ENCODE assay signal across 32 cellular contexts in genomic region chr6:157855325-157855724, GRCh38.
"Had no signal": no experiment of that assay in that cellular context is flagged by ENCODE, and none has a peak within 500 bp of the region (broad histone marks: within the 10 kb centered on the region; RNA-seq: fewer than 3 reads in every experiment).

No MANE protein-coding gene starts in this region.

- H3K4me2 ChIP-seq: KMS-11 had no signal

- H3K27me3 ChIP-seq: adrenal gland, Peyer's patch, SJCRH30 had no signal

- H3K36me3 ChIP-seq: adrenal gland, Peyer's patch, SJCRH30 had no signal

- H3K9me3 ChIP-seq: Peyer's patch had no signal

- H3K27ac Mint-ChIP-seq: activated CD8-positive, alpha-beta memory T cell treated with anti-CD3 and anti-CD28 coated beads, Interleukin-2, amount 10 ng/mL, durations not matched to agents 7 days and 5 days; activated naive CD8-positive, alpha-beta T cell treated with anti-CD3 and anti-CD28 coated beads, Interleukin-2, amount 10 ng/mL, durations not matched to agents 7 days and 5 days; activated T-cell treated with anti-CD3 and anti-CD28 coated beads, Interleukin-2, amount 50 U/mL, for 24 hours; activated T-helper 1 cell treated with anti-CD3 and anti-CD28 coated beads, Interleukin-12 subunit alpha, Interleukin-12 subunit beta, Interleukin-2, Interleukin-4 antibody, amounts not matched to agents 30 ng/mL and 10 ng/mL and 1 ng/mL, durations not matched to agents 14 hours and 24 hours and 36 hours; IgD-negative memory B cell; T-helper 1 cell treated with Interleukin-12 subunit alpha and Interleukin-12 subunit beta and Interleukin-4 antibody, amounts not matched to agents 30 μg/mL and 1 μg/mL, for 36 hours had no signal

- H3K27ac ChIP-seq: adrenal gland, KMS-11, Peyer's patch, RWPE1, SJCRH30 had no signal

- H3K27me3 Mint-ChIP-seq: activated T-cell treated with anti-CD3 and anti-CD28 coated beads, Interleukin-2, amount 50 U/mL, for 24 hours; IgD-negative memory B cell had no signal

- DNase-seq: activated CD4-positive, alpha-beta T cell treated with anti-CD3 and anti-CD28 coated beads for 48 hours; activated CD4-positive, alpha-beta T cell treated with anti-CD3 and anti-CD28 coated beads, Interleukin-2, amount 50 U/mL, for 4 hours; activated CD4-positive, CD25-positive, alpha-beta regulatory T cell treated with anti-CD3 and anti-CD28 coated beads, Interleukin-2, amount 50 U/mL, for 72 hours; activated CD8-positive, alpha-beta memory T cell treated with anti-CD3 and anti-CD28 coated beads, Interleukin-2, amount 10 ng/mL, durations not matched to agents 7 days and 5 days; activated effector memory CD4-positive, alpha-beta T cell treated with Interleukin-2 at 50 U/mL for 16 hours; activated naive CD4-positive, alpha-beta T cell; activated naive CD8-positive, alpha-beta T cell treated with anti-CD3 and anti-CD28 coated beads, Interleukin-2, amount 10 ng/mL, durations not matched to agents 7 days and 5 days; activated T-cell treated with anti-CD3 and anti-CD28 coated beads, Interleukin-2, amount 50 U/mL, for 24 hours; adrenal gland; anterior cingulate cortex; caudate nucleus; NCI-H1092; NCI-H1417 treated with DMSO at 0.1 percent for 48 hours; NCI-H1694; NCI-H2029; NCI-H345; NCI-H510A; NCI-H526 treated with DMSO at 0.1 percent for 48 hours; NCI-H82; NK-92 treated with Interleukin-12 subunit alpha and Interleukin-12 subunit beta, amount 100 ng/mL, for 24 hours; OCI-M1; Peyer's patch; Right ventricle myocardium superior; SJCRH30; SW 1271; T1000 had no signal

- H3K9ac ChIP-seq: KMS-11 had no signal

- H3K4me3 ChIP-seq: adrenal gland, Peyer's patch, SJCRH30 had no signal

- H3K4me3 Mint-ChIP-seq: activated CD8-positive, alpha-beta memory T cell treated with anti-CD3 and anti-CD28 coated beads, Interleukin-2, amount 10 ng/mL, durations not matched to agents 7 days and 5 days; activated naive CD8-positive, alpha-beta T cell treated with anti-CD3 and anti-CD28 coated beads, Interleukin-2, amount 10 ng/mL, durations not matched to agents 7 days and 5 days; activated T-cell treated with anti-CD3 and anti-CD28 coated beads, Interleukin-2, amount 50 U/mL, for 24 hours; activated T-helper 1 cell treated with anti-CD3 and anti-CD28 coated beads, Interleukin-12 subunit alpha, Interleukin-12 subunit beta, Interleukin-2, Interleukin-4 antibody, amounts not matched to agents 30 ng/mL and 10 ng/mL and 1 ng/mL, durations not matched to agents 14 hours and 24 hours and 36 hours; T-helper 1 cell treated with Interleukin-12 subunit alpha and Interleukin-12 subunit beta and Interleukin-4 antibody, amounts not matched to agents 30 μg/mL and 1 μg/mL, for 36 hours had no signal

- ATAC-seq: activated CD8-positive, alpha-beta memory T cell treated with anti-CD3 and anti-CD28 coated beads, Interleukin-2, amount 10 ng/mL, durations not matched to agents 7 days and 5 days; SK-N-SH treated with all-trans-retinoic acid at 6 μM for 48 hours had no signal
